Comparison of ENCODE assay signal across 11 cellular contexts in the genomic region with DNA sequence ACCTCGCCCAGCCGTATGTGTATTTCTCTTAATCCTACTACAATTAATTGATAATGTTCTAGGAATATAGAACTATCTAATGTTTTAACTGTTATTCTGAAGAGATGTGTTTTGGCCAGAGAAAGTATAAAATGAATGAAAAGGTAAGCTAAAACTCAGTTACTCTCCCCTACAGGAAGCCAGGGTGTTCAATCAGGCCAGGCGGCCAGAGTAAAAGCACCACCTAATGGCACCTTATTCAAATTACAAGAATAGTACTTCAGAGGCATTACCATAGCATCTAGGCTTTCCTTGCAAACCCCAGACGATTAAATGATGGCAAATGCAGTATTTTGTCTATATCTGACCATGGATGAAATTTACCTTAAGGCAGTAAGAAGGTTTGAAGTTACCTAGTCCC. TPM values are rescaled to one million over a fixed set of nuclear protein-coding genes. Genes with fewer than 3 reads are reported as not detected.
DNase-seq lines count a peak whose midpoint lies in the region; ATAC-seq and TF ChIP-seq lines count a peak whose summit lies in the region.
"Had no signal": no experiment of that assay in that cellular context is flagged by ENCODE, and none has a peak within 500 bp of the region (broad histone marks: within the 10 kb centered on the region; RNA-seq: fewer than 3 reads in every experiment).

No MANE protein-coding gene starts in this region.

- H3K9me1 ChIP-seq in IMR-90 (ENCODE audit: insufficient read depth, low read length): no peaks in the 10 kb centered on the region

- H4K91ac ChIP-seq in IMR-90 (ENCODE audit: insufficient read depth, low read depth, low read length): no peak overlapping the region

- TF ChIP-seq CTCF in IMR-90 (conservative IDR thresholded peaks at IDR 0.05; ENCODE audit: low read depth, low read length) (peak; percentile 42), WERI-Rb-1 (IDR thresholded peaks at IDR 0.05; ENCODE audit: low read depth, low read length) (peak; percentile 19; the same call in 1 of the 2 replicates)

- peaks cover 0 to 5% (median 0%) of the 10 kb centered on the region in 4 donors for H3K4me1 Mint-ChIP-seq in CD4-positive, alpha-beta memory T cell

- no peak overlapping the region for H4K8ac ChIP-seq in IMR-90 (ENCODE audit: low read depth in 2 of 2, low read length in 2 of 2)

- H3K36me3 ChIP-seq in IMR-90 (ENCODE audit: control insufficient read depth, insufficient read depth, low read length): no peaks in the 10 kb centered on the region
- peaks cover 3% of the 10 kb centered on the region; the same call in 1 of the 2 replicates for H3K36me3 ChIP-seq in WERI-Rb-1
- no peaks in the 10 kb centered on the region for H3K36me3 ChIP-seq in CD4-positive, alpha-beta memory T cell (ENCODE audit: insufficient read depth, low read length)
- H3K36me3 ChIP-seq: MG63, SJCRH30 had no signal

- H3K79me1 ChIP-seq in IMR-90 (ENCODE audit: low read depth in 1 of 2, low read length in 2 of 2): no peaks in the 10 kb centered on the region

- no peak overlapping the region for H3K4me3 Mint-ChIP-seq in CD4-positive, alpha-beta memory T cell

- in situ Hi-C loops in IMR-90 (cut with MboI; ENCODE audit: low sequenced_read_pairs): no loop called here

- 0 out of 2 replicates have a peak, but pooled peaks cover 2% of the 10 kb centered on the region for H3K27me3 ChIP-seq in IMR-90 (ENCODE audit: control insufficient read depth, insufficient read depth, low read length)
- no peaks in the 10 kb centered on the region for H3K27me3 ChIP-seq in WERI-Rb-1 (ENCODE audit: insufficient read depth, low read depth, severe bottlenecking)
- no peaks in the 10 kb centered on the region for H3K27me3 ChIP-seq in CD4-positive, alpha-beta memory T cell (ENCODE audit: insufficient read depth, low read length)
- H3K27me3 ChIP-seq: MG63, SJCRH30 had no signal

- no peak overlapping the region for H3K23ac ChIP-seq in IMR-90 (ENCODE audit: low read depth, low read length)

- no peak overlapping the region for H3K4me3 ChIP-seq in IMR-90 (ENCODE audit: insufficient read depth, low read depth, low read length)
- no peak overlapping the region for H3K4me3 ChIP-seq in WERI-Rb-1 (ENCODE audit: low read depth, low read length)
- no peak overlapping the region for H3K4me3 ChIP-seq in CD4-positive, alpha-beta memory T cell (ENCODE audit: low read length in 2 of 2)
- H3K4me3 ChIP-seq: MG63, SJCRH30 had no signal

- no peak overlapping the region for H3K4ac ChIP-seq in IMR-90 (ENCODE audit: low read depth, low read length)

- TF ChIP-seq RAD21 in IMR-90 (IDR thresholded peaks at IDR 0.05; ENCODE audit: low read length): peak; percentile 71

- ATAC-seq in IMR-90 (ENCODE audit: low read depth) (peak; percentile 67), left lobe of liver (peak; percentile 22)

- no peak for TF ChIP-seq POLR2A in IMR-90 (IDR thresholded peaks at IDR 0.05; ENCODE audit: low read depth, low read length)

- no peak overlapping the region for H4K5ac ChIP-seq in IMR-90 (ENCODE audit: low read depth, low read length)

- WGBS in IMR-90 (ENCODE audit: extremely low coverage in 2 of 2, insufficient read length in 1 of 2), 2 experiments: no CpG with 5 or more reads among the region's 4 CpGs

- H2AFZ ChIP-seq in IMR-90 (replicated peaks; ENCODE audit: low read length, poor library complexity): no peak overlapping the region

- H3K4me1 ChIP-seq in IMR-90 (ENCODE audit: control insufficient read depth, insufficient read depth, low read length): no peaks in the 10 kb centered on the region
- H3K4me1 ChIP-seq in CD4-positive, alpha-beta memory T cell (ENCODE audit: insufficient read depth, low read length): no peaks in the 10 kb centered on the region

- H3K27me3 Mint-ChIP-seq in CD4-positive, alpha-beta memory T cell: peaks cover 6 to 9% of the 10 kb centered on the region in 2 donors

- intact Hi-C loops in IMR-90 (cut with micrococcal nuclease): no loop called here
- intact Hi-C loops in CD4-positive, alpha-beta memory T cell (cut with micrococcal nuclease): no loop called here

- H3K9me3 Mint-ChIP-seq in CD4-positive, alpha-beta memory T cell: peaks cover 0 to 7% (median 5%) of the 10 kb centered on the region in 8 donors

- H2BK20ac ChIP-seq in IMR-90 (ENCODE audit: low read depth, low read length): no peak overlapping the region

- H4K20me1 ChIP-seq in IMR-90 (ENCODE audit: insufficient read depth, low read length): no peaks in the 10 kb centered on the region

- no peaks in the 10 kb centered on the region for H3K36me3 Mint-ChIP-seq in CD4-positive, alpha-beta memory T cell

- H3K9me3 ChIP-seq in IMR-90 (ENCODE audit: control insufficient read depth, insufficient read depth, low read length) (no peaks in the 10 kb centered on the region), WERI-Rb-1 (ENCODE audit: severe bottlenecking) (no peaks in the 10 kb centered on the region)
- no peaks in the 10 kb centered on the region for H3K9me3 ChIP-seq in CD4-positive, alpha-beta memory T cell (ENCODE audit: control insufficient read depth in 1 of 2, low read length in 2 of 2)
- H3K9me3 ChIP-seq: SJCRH30 had no signal

- peak; percentile 49 for DNase-seq in DMS 273 (lab: John Stamatoyannopoulos, UW; ENCODE audit: unreplicated experiment)
- no peak for DNase-seq in DMS 273 treated with DMSO at 0.1 percent for 48 hours (lab: John Stamatoyannopoulos, UW)
- peak; percentile 25 for DNase-seq in IMR-90
- no peak for DNase-seq in WERI-Rb-1
- no peak for DNase-seq in left lobe of liver (ENCODE audit: low spot score)
- no peak for DNase-seq in NCI-H524 (lab: John Stamatoyannopoulos, UW)
- DNase-seq in amygdala (lab: John Stamatoyannopoulos, UW): no peak
- DNase-seq in CD4-positive, alpha-beta memory T cell: no peak
- DNase-seq: MG63; stimulated activated CD4-positive, alpha-beta T cell treated with anti-CD3 and anti-CD28 coated beads, Interleukin-4, amount 100 ng/mL, for 24 hours had no signal

- POLR2A ChIA-PET in IMR-90 (lab: Charles Lee; ENCODE audit: unreplicated experiment): no interaction called here
- POLR2A ChIA-PET in CD4-positive, alpha-beta memory T cell (lab: Charles Lee; ENCODE audit: partially characterized antibody): no interaction called here

- no peak overlapping the region for H2BK120ac ChIP-seq in IMR-90 (ENCODE audit: low read depth, low read length)

- CTCF ChIA-PET in IMR-90 (lab: Yijun Ruan, JAX): interaction anchor here (0.6 to 0.8 kb wide), 2 partner anchors 317 to 409 kb away, joined by 3 to 4 read pairs; no protein-coding TSS in a partner anchor
- CTCF ChIA-PET in CD4-positive, alpha-beta memory T cell (lab: Charles Lee; ENCODE audit: partially characterized antibody): interaction anchor here (1.5 kb wide), 1 partner anchor 206 kb away, joined by 3 read pairs; no protein-coding TSS in a partner anchor

- H3K14ac ChIP-seq in IMR-90 (replicated peaks; ENCODE audit: low read depth, low read length): no peak overlapping the region

- no peak overlapping the region for H3K9ac ChIP-seq in IMR-90 (ENCODE audit: low read depth, low read length)

- no peak overlapping the region for H2BK15ac ChIP-seq in IMR-90 (ENCODE audit: low read depth, low read length)

- H3K18ac ChIP-seq in IMR-90 (ENCODE audit: low read depth, low read length): no peak overlapping the region

- dilution Hi-C loops in IMR-90 (cut with HindIII; ENCODE audit: low sequenced_read_pairs, unreplicated experiment): no loop called here

- no TSS peak for BruUV-seq in IMR-90 (replicated peaks; lab: Mats Ljungman, UMichigan)

- no peak overlapping the region for H2AK9ac ChIP-seq in IMR-90 (replicated peaks; ENCODE audit: low read depth, low read length, poor library complexity)

- no peak overlapping the region for H2AK5ac ChIP-seq in IMR-90 (ENCODE audit: low read depth, low read length)

- H3K4me2 ChIP-seq in IMR-90 (ENCODE audit: low read depth, low read length): no peak overlapping the region

- H2BK5ac ChIP-seq in IMR-90 (ENCODE audit: low read depth, low read length, poor library complexity, severe bottlenecking): no peak overlapping the region

- H3K27ac ChIP-seq in IMR-90 (ENCODE audit: insufficient read depth, low read length) (no peak overlapping the region), WERI-Rb-1 (no peak overlapping the region)
- no peak overlapping the region for H3K27ac ChIP-seq in CD4-positive, alpha-beta memory T cell (ENCODE audit: low read depth, low read length)
- H3K27ac ChIP-seq: SJCRH30 had no signal

- no peak overlapping the region for H3K56ac ChIP-seq in IMR-90 (ENCODE audit: extremely low read depth, insufficient read depth, low read length)

- H3K27ac Mint-ChIP-seq in CD4-positive, alpha-beta memory T cell: no peak overlapping the region

TF ChIP-seq in IMR-90, 13 proteins besides CTCF, POLR2A, EP300 and RAD21:
- TF ChIP-seq SMC3 (IDR thresholded peaks at IDR 0.05; ENCODE audit: low read depth, low read length): peak; percentile 36
- TF ChIP-seq CEBPB (IDR thresholded peaks at IDR 0.05; ENCODE audit: low read depth, low read length): no peak
TF ChIP-seq in IMR-90: peak in this region for 1.

RNA-seq across cellular contexts. Expression of a gene that starts 10.4 kb away (rescaled TPM):
- total RNA-seq in IMR-90 (2012; rRNA removed) (1.9 and 2.2 TPM in 2 replicates), left lobe of liver (24.2 TPM)
- polyA plus RNA-seq in IMR-90 (2012; rRNA removed): 3.5 and 4.3 TPM in 2 replicates
- 3.6 and 5.2 TPM in 2 replicates for polyA plus RNA-seq in IMR-90 (2012; cell fraction: cytosol; rRNA removed)
- 10.1 and 12.4 TPM in 2 replicates for polyA plus RNA-seq in IMR-90 (2012; cell fraction: nucleus; rRNA removed; ENCODE audit: low replicate concordance)
- total RNA-seq in CD4-positive, alpha-beta memory T cell: not detected
- polyA plus RNA-seq in CD4-positive, alpha-beta memory T cell: not detected

Comparison
In these comparisons a context has a peak if more than half of its experiments do, and no peak if none do; other contexts are left out.
1. DNase-seq: peak in DMS 273 (single experiment) and IMR-90 (single experiment); none in DMS 273 treated with DMSO at 0.1 percent for 48 hours (single experiment), WERI-Rb-1 (single experiment), left lobe of liver (single experiment), NCI-H524 (0 of 2), amygdala (0 of 56) and CD4-positive, alpha-beta memory T cell (0 of 5).